In genomic region chr18:7954229-7954628, GRCh38 we compare ENCODE assay signal across 21 cellular contexts.
DNase-seq lines count a peak whose midpoint lies in the region; ATAC-seq, FAIRE-seq and TF ChIP-seq lines count a peak whose summit lies in the region.
"Had no signal": no experiment of that assay in that cellular context is flagged by ENCODE, and none has a peak within 500 bp of the region (broad histone marks: within the 10 kb centered on the region; RNA-seq: fewer than 3 reads in every experiment).

No MANE protein-coding gene starts in this region.

- H3K4me3 Mint-ChIP-seq in HFFc6, result no peak overlapping the region; the same call in 1 of the 2 replicates
- H3K4me3 Mint-ChIP-seq: T-helper 2 cell treated with Interferon-gamma antibody and Interleukin-4, amounts not matched to agents 5 μg/mL and 100 μg/mL, for 36 hours had no signal

- DNase-seq in D721Med (ENCODE audit: insufficient read length, low spot score), result no peak
- DNase-seq in HFFc6, result no peak
- peak; percentile 15 for DNase-seq in astrocyte of the hippocampus (ENCODE audit: low read depth, low spot score)
- peak; percentile 32 for DNase-seq in iris pigment epithelial cell (ENCODE audit: low read depth)
- DNase-seq in activated effector memory CD4-positive, alpha-beta T cell treated with anti-CD3 and anti-CD28 coated beads, Interleukin-2, amount 50 U/mL, for 16 hours, result no peak
- no peak for DNase-seq in left ventricle myocardium superior
- DNase-seq: activated CD8-positive, alpha-beta memory T cell treated with anti-CD3 and anti-CD28 coated beads, Interleukin-2, amount 50 U/mL, for 4 hours; activated naive CD4-positive, alpha-beta T cell treated with Interleukin-2 at 50 U/mL for 16 hours; GDM1; left cardiac atrium; MM.1S; NCI-H146; NCI-H226; stimulated activated CD4-positive, alpha-beta T cell treated with anti-CD3 and anti-CD28 coated beads, Interleukin-4, amount 100 ng/mL, for 1 hour; stomach; upper lobe of left lung had no signal

- peak; percentile 38 for FAIRE-seq in D721Med (lab: Jason Lieb, UNC)
- FAIRE-seq: colon had no signal

- intact Hi-C loops in left ventricle myocardium superior (cut with micrococcal nuclease), result no loop called here

- no peak for ATAC-seq in GM21381 (IDR thresholded peaks at IDR 0.05; ENCODE audit: unreplicated experiment)
- ATAC-seq in left ventricle myocardium superior, result no peak
- ATAC-seq: foreskin keratinocyte, left cardiac atrium, Panc1 had no signal

- H3K36me3 Mint-ChIP-seq in HFFc6 (ENCODE audit: low read depth), result peaks cover 3% of the 10 kb centered on the region; the same call in 1 of the 2 replicates

- H3K9me3 Mint-ChIP-seq in HFFc6, result no peaks in the 10 kb centered on the region

- H3K27ac Mint-ChIP-seq in HFFc6, result peak overlapping the region; percentile 37
- H3K27ac Mint-ChIP-seq: T-helper 2 cell treated with Interferon-gamma antibody and Interleukin-4, amounts not matched to agents 5 μg/mL and 100 μg/mL, for 36 hours had no signal

- H3K27me3 Mint-ChIP-seq in HFFc6 (ENCODE audit: insufficient read depth), result no peaks in the 10 kb centered on the region; the same call in 1 of the 2 replicates

- peaks cover 73% of the 10 kb centered on the region for H3K4me1 Mint-ChIP-seq in HFFc6 (ENCODE audit: low read depth)

- TF ChIP-seq CTCF in D721Med (IDR thresholded peaks at IDR 0.05; ENCODE audit: insufficient read depth, missing control alignments), result no peak
- TF ChIP-seq CTCF in HFFc6 (IDR thresholded peaks at IDR 0.05), result no peak

Comparison
In these comparisons a context has a peak if more than half of its experiments do, and no peak if none do; other contexts are left out.
1. DNase-seq: peak in astrocyte of the hippocampus (single experiment) and iris pigment epithelial cell (single experiment); none in D721Med (single experiment), HFFc6 (single experiment), activated effector memory CD4-positive, alpha-beta T cell treated with anti-CD3 and anti-CD28 coated beads, Interleukin-2, amount 50 U/mL, for 16 hours (single experiment) and left ventricle myocardium superior (single experiment).